10 cellular contexts compared by ENCODE assay signal in genomic region chr16:3029499-3030127, GRCh38. TPM values are rescaled to one million over a fixed set of nuclear protein-coding genes. Genes with fewer than 3 reads are reported as not detected.
A peak's percentile ranks its signal among the peaks of the same experiment; 100 is the strongest.
DNase-seq lines count a peak whose midpoint lies in the region; ATAC-seq, FAIRE-seq and TF ChIP-seq lines count a peak whose summit lies in the region.
"Had no signal": no experiment of that assay in that cellular context is flagged by ENCODE, and none has a peak within 500 bp of the region (broad histone marks: within the 10 kb centered on the region; RNA-seq: fewer than 3 reads in every experiment).

No MANE protein-coding gene starts in this region.

- no peaks in the 10 kb centered on the region for H3K4me1 Mint-ChIP-seq in Calu3 (ENCODE audit: low read depth, unreplicated experiment)

- intact Hi-C loops in Calu3 (cut with micrococcal nuclease; ENCODE audit: unreplicated experiment) (no loop called here), GM12878 (cut with micrococcal nuclease; ENCODE audit: unreplicated experiment) (no loop called here)

- POLR2A ChIA-PET in GM12878 (lab: Charles Lee): interaction anchor here (0.6 kb wide), 1 partner anchor 1972 kb away, joined by 3 read pairs; no protein-coding TSS in a partner anchor

- peaks cover 74% of the 10 kb centered on the region for H3K36me3 Mint-ChIP-seq in Calu3 (ENCODE audit: insufficient read depth, unreplicated experiment)

- RAD21 ChIA-PET in GM12878 (lab: Charles Lee; ENCODE audit: unreplicated experiment): interaction anchor here (6.5 kb wide), 1 partner anchor 26 kb away, joined by 94 read pairs; no protein-coding TSS in a partner anchor

- no peaks in the 10 kb centered on the region for H4K20me1 ChIP-seq in OCI-LY1 (ENCODE audit: insufficient read depth, low read length)
- 0 out of 2 replicates have a peak, but pooled peaks cover 3% of the 10 kb centered on the region for H4K20me1 ChIP-seq in GM12878 (ENCODE audit: control insufficient read depth, insufficient read depth)

- H2AK5ac ChIP-seq in neuronal stem cell (ENCODE audit: low read depth, low read length): peak overlapping the region; percentile 73

- H3K79me1 ChIP-seq in neuronal stem cell (ENCODE audit: low read depth, low read length): no peaks in the 10 kb centered on the region

- TF ChIP-seq POLR2A in GM12878 (IDR thresholded peaks at IDR 0.05; ENCODE audit: low read depth, low read length): peak; percentile 22; the same call in 1 of the 2 replicates

- ATAC-seq in GM12878: no peak

- H3K27ac ChIP-seq in OCI-LY1 (ENCODE audit: low read depth, low read length, poor library complexity, severe bottlenecking) (no peak overlapping the region), GM12878 (ENCODE audit: control insufficient read depth, insufficient read depth) (no peak overlapping the region), neuronal stem cell (replicated peaks; ENCODE audit: low read length) (no peak overlapping the region)
- H3K27ac ChIP-seq: brain microvascular endothelial cell had no signal

- SMC1A ChIA-PET in GM12878 (lab: Charles Lee; ENCODE audit: uncharacterized antibody, unreplicated experiment): interaction anchor here (1.6 to 10.1 kb wide), 4 partner anchors 13 to 102 kb away, joined by 3 to 91 read pairs (median 6); no protein-coding TSS in a partner anchor

- H3K18ac ChIP-seq in neuronal stem cell (ENCODE audit: low read length): no peak overlapping the region

- H3K79me2 ChIP-seq in OCI-LY1 (ENCODE audit: insufficient read depth, low read length) (no peaks in the 10 kb centered on the region), GM12878 (ENCODE audit: control insufficient read depth, insufficient read depth, low read length) (no peaks in the 10 kb centered on the region)

- H3K9me3 Mint-ChIP-seq in Calu3 (ENCODE audit: low read depth, unreplicated experiment): no peaks in the 10 kb centered on the region

- peak overlapping the region; percentile 21 for H3K27ac Mint-ChIP-seq in Calu3 (ENCODE audit: unreplicated experiment)

- H3F3A ChIP-seq in OCI-LY1 (ENCODE audit: insufficient read depth, low read length): no peaks in the 10 kb centered on the region

- H3K4me2 ChIP-seq in OCI-LY1 (ENCODE audit: low read length) (peak overlapping the region; percentile 16; the same call in 1 of the 2 replicates), GM12878 (ENCODE audit: control insufficient read depth, insufficient read depth) (no peak overlapping the region; the same call in 1 of the 2 replicates), neuronal stem cell (ENCODE audit: insufficient read depth, low read length, poor library complexity, severe bottlenecking) (no peak overlapping the region)

- no peak overlapping the region for H3K4me3 Mint-ChIP-seq in Calu3 (ENCODE audit: low read depth, unreplicated experiment)

- H3K4me3 ChIP-seq in OCI-LY1 (ENCODE audit: low read depth, low read length, poor library complexity, severe bottlenecking) (no peak overlapping the region), GM12878 (no peak overlapping the region), neuronal stem cell (ENCODE audit: low read length in 2 of 2) (no peak overlapping the region)

- H4K91ac ChIP-seq in neuronal stem cell (ENCODE audit: low read depth, low read length, poor library complexity): no peak overlapping the region

- H3K14ac ChIP-seq in neuronal stem cell (ENCODE audit: low read length): no peak overlapping the region

- H3K9me2 ChIP-seq in OCI-LY1 (ENCODE audit: low read depth, low read length): no peaks in the 10 kb centered on the region

- H2AFZ ChIP-seq in OCI-LY1 (ENCODE audit: low read length) (no peak overlapping the region), GM12878 (ENCODE audit: control insufficient read depth, low read depth, low read length) (no peak overlapping the region), neuronal stem cell (ENCODE audit: low read length) (no peak overlapping the region)

- peaks cover 4% of the 10 kb centered on the region for H3K4me1 ChIP-seq in OCI-LY1 (ENCODE audit: insufficient read depth, low read length, severe bottlenecking)
- H3K4me1 ChIP-seq in GM12878 (ENCODE audit: control insufficient read depth, insufficient read depth, low read length): peaks cover 6% of the 10 kb centered on the region
- peaks cover 3 to 5% of the 10 kb centered on the region in 2 donors for H3K4me1 ChIP-seq in neuronal stem cell (ENCODE audit: control insufficient read depth in 2 of 2, insufficient read depth in 1 of 2, low read depth in 1 of 2, low read length in 2 of 2)

- CTCF ChIA-PET in Calu3 (lab: Charles Lee) (interaction anchor here (0.8 to 0.9 kb wide), 2 partner anchors 100 to 120 kb away, joined by 4 to 7 read pairs; no protein-coding TSS in a partner anchor), GM12878 (lab: Yijun Ruan, JAX) (interaction anchor here (0.9 to 18.2 kb wide), 10 partner anchors 8 to 98 kb away, joined by 3 to 421 read pairs (median 23); no protein-coding TSS in a partner anchor)

- H3K9ac ChIP-seq in OCI-LY1 (ENCODE audit: low read length) (no peak overlapping the region), GM12878 (ENCODE audit: control insufficient read depth, insufficient read depth, low read length) (no peak overlapping the region), neuronal stem cell (ENCODE audit: low read depth, low read length, poor library complexity) (peak overlapping the region; percentile 67)

- no peak overlapping the region for H4K8ac ChIP-seq in neuronal stem cell (ENCODE audit: low read depth, low read length)

- H2BK12ac ChIP-seq in neuronal stem cell (ENCODE audit: low read length): peak overlapping the region; percentile 86

- H3K9me3 ChIP-seq in OCI-LY1 (ENCODE audit: low read length) (no peaks in the 10 kb centered on the region), GM12878 (replicated peaks; ENCODE audit: control insufficient read depth, insufficient read depth, low read length) (no peaks in the 10 kb centered on the region), neuronal stem cell (replicated peaks in 1 of 2; ENCODE audit: control insufficient read depth in 2 of 2, insufficient read depth in 1 of 2, low read depth in 1 of 2, low read length in 2 of 2) (no peaks in the 10 kb centered on the region)

- no peaks in the 10 kb centered on the region for H3K27me3 Mint-ChIP-seq in Calu3 (ENCODE audit: unreplicated experiment)

- no peak for FAIRE-seq in GM12878 (lab: Jason Lieb, UNC)

- H3K27me3 ChIP-seq in OCI-LY1 (ENCODE audit: insufficient read depth, low read length) (peaks cover 12% of the 10 kb centered on the region), GM12878 (replicated peaks in 1 of 2; ENCODE audit: control insufficient read depth in 2 of 2, insufficient read depth in 2 of 2, low read length in 1 of 2) (peaks cover 7 to 8% of the 10 kb centered on the region in 2 experiments), neuronal stem cell (ENCODE audit: control insufficient read depth in 3 of 3, insufficient read depth in 3 of 3, low read depth in 1 of 3, low read length in 3 of 3) (peaks cover 0 to 24% (median 8%) of the 10 kb centered on the region in 3 experiments)

- TF ChIP-seq CTCF in Calu3 (IDR thresholded peaks at IDR 0.05; ENCODE audit: unreplicated experiment) (no peak), OCI-LY1 (IDR thresholded peaks at IDR 0.05; ENCODE audit: low read length) (no peak), GM12878 (IDR thresholded peaks at IDR 0.05 in 2 of 3, conservative IDR thresholded peaks at IDR 0.05 in 1 of 3; ENCODE audit: control insufficient read depth in 2 of 3, extremely low read depth in 1 of 3, insufficient read depth in 1 of 3, low read depth in 3 of 3, low read length in 3 of 3) (no peak)

- TF ChIP-seq RAD21 in GM12878 (IDR thresholded peaks at IDR 0.05; ENCODE audit: insufficient read depth, low read depth, low read length): no peak

- in situ Hi-C loops in GM12878 (cut with MboI): no loop called here

- H2BK5ac ChIP-seq in neuronal stem cell (ENCODE audit: low read length): peak overlapping the region; percentile 67

- 11% methylated on average over 51 of the region's 55 CpGs for WGBS in GM12878 (ENCODE audit: insufficient coverage, insufficient replicate concordance, low lambda C conversion rate, missing lambda C conversion rate)
- WGBS in neuronal stem cell (ENCODE audit: extremely low coverage in 2 of 2, insufficient read length in 2 of 2, insufficient replicate concordance in 1 of 2), 2 donors: no CpG with 5 or more reads among the region's 55 CpGs

- no peak overlapping the region for H3K4ac ChIP-seq in neuronal stem cell (ENCODE audit: low read length)

- BruUV-seq in Calu3 (replicated peaks; lab: Mats Ljungman, UMichigan): no TSS peak
- BruUV-seq in GM12878 (replicated peaks; lab: Mats Ljungman, UMichigan): no TSS peak

- DNase-seq in Calu3 (no peak), GM12878 (ENCODE audit: low read depth, low spot score) (no peak), neuronal stem cell (ENCODE audit: low spot score) (no peak), middle frontal gyrus (ENCODE audit: extremely low spot score, low spot score) (no peak), Ammon's horn (ENCODE audit: low spot score) (no peak), NCI-H526 treated with DMSO at 0.1 percent for 48 hours (lab: John Stamatoyannopoulos, UW) (no peak), HuH-7.5 (ENCODE audit: low spot score) (no peak)
- DNase-seq: brain microvascular endothelial cell, SIG-M5 had no signal

- H3K36me3 ChIP-seq in OCI-LY1 (ENCODE audit: insufficient read depth, low read length): peaks cover 11% of the 10 kb centered on the region
- H3K36me3 ChIP-seq in GM12878 (ENCODE audit: control insufficient read depth in 2 of 2, insufficient read depth in 2 of 2, low read length in 1 of 2): peaks cover 4 to 7% of the 10 kb centered on the region in 2 experiments; a peak in 3 of 4 replicates
- H3K36me3 ChIP-seq in neuronal stem cell (replicated peaks in 1 of 2; ENCODE audit: control insufficient read depth in 2 of 2, insufficient read depth in 2 of 2, low read length in 2 of 2): peaks cover 9 to 26% of the 10 kb centered on the region in 2 donors

- no peak for TF ChIP-seq EP300 in GM12878 (IDR thresholded peaks at IDR 0.05; ENCODE audit: borderline replicate concordance in 1 of 2, control insufficient read depth in 1 of 2, low read depth in 2 of 2, low read length in 2 of 2)

- H3K23ac ChIP-seq in neuronal stem cell (ENCODE audit: low read depth, low read length, poor library complexity): no peak overlapping the region

- no peak overlapping the region for H2BK15ac ChIP-seq in neuronal stem cell (ENCODE audit: low read length)

- peak overlapping the region; percentile 2 for H2BK120ac ChIP-seq in neuronal stem cell (ENCODE audit: low read depth, low read length)

RNA-seq across cellular contexts. Expression of gene THOC6, which starts 5.8 kb away (rescaled TPM):
- total RNA-seq in Calu3 (2022): 50.8 and 54.4 TPM in 2 replicates
- total RNA-seq in GM12878 (2013; cell fraction: nucleolus; rRNA removed): 8.7 and 11.1 TPM in 2 replicates
- 21.6 and 28.5 TPM in 2 replicates for total RNA-seq in GM12878 (2014; rRNA removed)
- 15.1 and 15.9 TPM in 2 replicates for total RNA-seq in GM12878 (2014; rRNA removed; fragmentation: Illumina TruSeq; extraction: Trizol)
- total RNA-seq in GM12878 (2021): 31.6 and 33.1 TPM in 2 replicates
- 12.2 TPM for polyA plus RNA-seq in GM12878 (2011; ENCODE audit: low read depth)
- polyA plus RNA-seq in GM12878 (2011; rRNA removed): 15.5 and 27.3 TPM in 2 replicates
- polyA plus RNA-seq in GM12878 (2011; cell fraction: cytosol; rRNA removed): 46.8 and 56.3 TPM in 2 replicates
- polyA plus RNA-seq in GM12878 (2011; cell fraction: nucleus; rRNA removed): 79.2 and 92.0 TPM in 2 replicates
- 21.6 and 22.1 TPM in 2 replicates for polyA plus RNA-seq in GM12878 (2012)
- polyA plus RNA-seq in GM12878 (2014; fragmentation: Illumina TruSeq; extraction: Trizol): 4.8 and 14.3 TPM in 2 replicates
- 1 to 10 TPM; 1.0 to 2.4 TPM for polyA plus RNA-seq in GM12878 (2014; fragmentation: Nextera tagmentation; extraction: Ambion mirVana)
- 31.7 and 35.2 TPM in 2 replicates for polyA plus RNA-seq in GM12878 (2014; rRNA removed)
- polyA plus RNA-seq in GM12878 (2016; fragmentation: Nextera tagmentation; extraction: Ambion mirVana): 10 to 100 TPM; 53.7 to 54.4 TPM
- 24.2 and 39.7 TPM in 2 replicates for polyA minus RNA-seq in GM12878 (2011; rRNA and poly(A)+ RNA removed)
- polyA minus RNA-seq in GM12878 (2011; cell fraction: cytosol; rRNA and poly(A)+ RNA removed): 15.9 and 22.9 TPM in 2 replicates
- 12.2 and 14.4 TPM in 2 replicates for polyA minus RNA-seq in GM12878 (2011; cell fraction: nucleus; rRNA and poly(A)+ RNA removed)
- polyA plus RNA-seq in neuronal stem cell (2013, experiment 1 of 2): 24.2 TPM
- polyA plus RNA-seq in neuronal stem cell (2013, experiment 2 of 2): 23.0 TPM

RNA-seq across cellular contexts. Expression of gene HCFC1R1, which starts 5.9 kb away (rescaled TPM):
- 61.1 and 75.4 TPM in 2 replicates for total RNA-seq in Calu3 (2022)
- total RNA-seq in GM12878 (2013; cell fraction: nucleolus; rRNA removed): 2.1 and 4.9 TPM in 2 replicates
- total RNA-seq in GM12878 (2014; rRNA removed): 35.9 and 40.7 TPM in 2 replicates
- 13.7 and 14.6 TPM in 2 replicates for total RNA-seq in GM12878 (2014; rRNA removed; fragmentation: Illumina TruSeq; extraction: Trizol)
- 26.6 and 31.7 TPM in 2 replicates for total RNA-seq in GM12878 (2021)
- 19.7 TPM for polyA plus RNA-seq in GM12878 (2011; ENCODE audit: low read depth)
- polyA plus RNA-seq in GM12878 (2011; rRNA removed): 6.8 and 14.3 TPM in 2 replicates
- 32.2 and 43.9 TPM in 2 replicates for polyA plus RNA-seq in GM12878 (2011; cell fraction: cytosol; rRNA removed)
- polyA plus RNA-seq in GM12878 (2011; cell fraction: nucleus; rRNA removed): 23.6 and 24.4 TPM in 2 replicates
- 32.7 and 35.7 TPM in 2 replicates for polyA plus RNA-seq in GM12878 (2012)
- 4.8 and 11.5 TPM in 2 replicates for polyA plus RNA-seq in GM12878 (2014; fragmentation: Illumina TruSeq; extraction: Trizol)
- polyA plus RNA-seq in GM12878 (2014; fragmentation: Nextera tagmentation; extraction: Ambion mirVana): 10 to 100 TPM in 1 of 2 experiments, 1 to 10 TPM in 1; 2.8 to 10.2 TPM
- 41.9 and 48.1 TPM in 2 replicates for polyA plus RNA-seq in GM12878 (2014; rRNA removed)
- 10 to 100 TPM; 31.4 to 42.5 TPM for polyA plus RNA-seq in GM12878 (2016; fragmentation: Nextera tagmentation; extraction: Ambion mirVana)
- 3.3 and 14.3 TPM in 2 replicates for polyA minus RNA-seq in GM12878 (2011; rRNA and poly(A)+ RNA removed)
- 14.7 and 14.8 TPM in 2 replicates for polyA minus RNA-seq in GM12878 (2011; cell fraction: cytosol; rRNA and poly(A)+ RNA removed)
- polyA minus RNA-seq in GM12878 (2011; cell fraction: nucleus; rRNA and poly(A)+ RNA removed): 3.3 and 5.1 TPM in 2 replicates
- polyA plus RNA-seq in neuronal stem cell (2013, experiment 1 of 2): 113 TPM
- polyA plus RNA-seq in neuronal stem cell (2013, experiment 2 of 2): 117 TPM

RNA-seq across cellular contexts. Expression of gene BICDL2, which starts 7.1 kb away (rescaled TPM):
- total RNA-seq in Calu3 (2022): 59.4 and 70.9 TPM in 2 replicates
- total RNA-seq in GM12878 (2013; cell fraction: nucleolus; rRNA removed): not detected in 2 replicates
- not detected in 2 replicates for total RNA-seq in GM12878 (2014; rRNA removed)
- total RNA-seq in GM12878 (2014; rRNA removed; fragmentation: Illumina TruSeq; extraction: Trizol): not detected in 2 replicates
- total RNA-seq in GM12878 (2021): not detected in 2 replicates
- 0.14 TPM for polyA plus RNA-seq in GM12878 (2011; ENCODE audit: low read depth)
- polyA plus RNA-seq in GM12878 (2011; rRNA removed): not detected in 2 replicates
- 0.01 TPM in 1 of 2 replicates, not detected in the other for polyA plus RNA-seq in GM12878 (2011; cell fraction: cytosol; rRNA removed)
- not detected in 2 replicates for polyA plus RNA-seq in GM12878 (2011; cell fraction: nucleus; rRNA removed)
- polyA plus RNA-seq in GM12878 (2012): 0.20 and 0.36 TPM in 2 replicates
- polyA plus RNA-seq in GM12878 (2014; fragmentation: Illumina TruSeq; extraction: Trizol): not detected in 2 replicates
- not detected for polyA plus RNA-seq in GM12878 (2014; fragmentation: Nextera tagmentation; extraction: Ambion mirVana)
- not detected in 2 replicates for polyA plus RNA-seq in GM12878 (2014; rRNA removed)
- polyA plus RNA-seq in GM12878 (2016; fragmentation: Nextera tagmentation; extraction: Ambion mirVana): not detected
- polyA minus RNA-seq in GM12878 (2011; rRNA and poly(A)+ RNA removed): not detected in 2 replicates
- not detected in 2 replicates for polyA minus RNA-seq in GM12878 (2011; cell fraction: cytosol; rRNA and poly(A)+ RNA removed)
- not detected in 2 replicates for polyA minus RNA-seq in GM12878 (2011; cell fraction: nucleus; rRNA and poly(A)+ RNA removed)
- not detected for polyA plus RNA-seq in neuronal stem cell (2013, experiment 1 of 2)
- polyA plus RNA-seq in neuronal stem cell (2013, experiment 2 of 2): not detected

RNA-seq across cellular contexts. Expression of gene TNFRSF12A, which starts 9.4 kb away (rescaled TPM):
- 478 and 509 TPM in 2 replicates for total RNA-seq in Calu3 (2022)
- 0.98 TPM in 1 of 2 replicates, not detected in the other for total RNA-seq in GM12878 (2013; cell fraction: nucleolus; rRNA removed)
- 0.44 and 1.4 TPM in 2 replicates for total RNA-seq in GM12878 (2014; rRNA removed)
- 0.28 and 0.67 TPM in 2 replicates for total RNA-seq in GM12878 (2014; rRNA removed; fragmentation: Illumina TruSeq; extraction: Trizol)
- 0.58 and 0.90 TPM in 2 replicates for total RNA-seq in GM12878 (2021)
- not detected for polyA plus RNA-seq in GM12878 (2011; ENCODE audit: low read depth)
- 0.62 and 1.0 TPM in 2 replicates for polyA plus RNA-seq in GM12878 (2011; rRNA removed)
- 1.2 and 1.6 TPM in 2 replicates for polyA plus RNA-seq in GM12878 (2011; cell fraction: cytosol; rRNA removed)
- 2.9 and 3.5 TPM in 2 replicates for polyA plus RNA-seq in GM12878 (2011; cell fraction: nucleus; rRNA removed)
- polyA plus RNA-seq in GM12878 (2012): 0.24 and 0.45 TPM in 2 replicates
- polyA plus RNA-seq in GM12878 (2014; fragmentation: Illumina TruSeq; extraction: Trizol): 0.35 TPM in 1 of 2 replicates, not detected in the other
- not detected for polyA plus RNA-seq in GM12878 (2014; fragmentation: Nextera tagmentation; extraction: Ambion mirVana)
- polyA plus RNA-seq in GM12878 (2014; rRNA removed): 0.67 and 1.7 TPM in 2 replicates
- 1 to 10 TPM; 1.5 TPM for polyA plus RNA-seq in GM12878 (2016; fragmentation: Nextera tagmentation; extraction: Ambion mirVana)
- 0.51 and 1.6 TPM in 2 replicates for polyA minus RNA-seq in GM12878 (2011; rRNA and poly(A)+ RNA removed)
- polyA minus RNA-seq in GM12878 (2011; cell fraction: cytosol; rRNA and poly(A)+ RNA removed): 2.8 and 3.5 TPM in 2 replicates
- 2.3 and 2.5 TPM in 2 replicates for polyA minus RNA-seq in GM12878 (2011; cell fraction: nucleus; rRNA and poly(A)+ RNA removed)
- 10.4 TPM for polyA plus RNA-seq in neuronal stem cell (2013, experiment 1 of 2)
- 10.2 TPM for polyA plus RNA-seq in neuronal stem cell (2013, experiment 2 of 2)

RNA-seq across cellular contexts. Expression of gene CLDN6, which starts 11.6 kb away (rescaled TPM):
- 1.2 and 2.1 TPM in 2 replicates for total RNA-seq in Calu3 (2022)
- total RNA-seq in GM12878 (2013; cell fraction: nucleolus; rRNA removed): not detected in 2 replicates
- not detected in 2 replicates for total RNA-seq in GM12878 (2014; rRNA removed)
- not detected in 2 replicates for total RNA-seq in GM12878 (2014; rRNA removed; fragmentation: Illumina TruSeq; extraction: Trizol)
- total RNA-seq in GM12878 (2021): 0.26 and 0.61 TPM in 2 replicates
- not detected for polyA plus RNA-seq in GM12878 (2011; ENCODE audit: low read depth)
- polyA plus RNA-seq in GM12878 (2011; rRNA removed): not detected in 2 replicates
- 0.13 TPM in 1 of 2 replicates, not detected in the other for polyA plus RNA-seq in GM12878 (2011; cell fraction: cytosol; rRNA removed)
- not detected in 2 replicates for polyA plus RNA-seq in GM12878 (2011; cell fraction: nucleus; rRNA removed)
- not detected in 2 replicates for polyA plus RNA-seq in GM12878 (2012)
- not detected in 2 replicates for polyA plus RNA-seq in GM12878 (2014; fragmentation: Illumina TruSeq; extraction: Trizol)
- not detected for polyA plus RNA-seq in GM12878 (2014; fragmentation: Nextera tagmentation; extraction: Ambion mirVana)
- not detected in 2 replicates for polyA plus RNA-seq in GM12878 (2014; rRNA removed)
- polyA plus RNA-seq in GM12878 (2016; fragmentation: Nextera tagmentation; extraction: Ambion mirVana): under 1 TPM; 0.15 to 0.23 TPM
- not detected in 2 replicates for polyA minus RNA-seq in GM12878 (2011; rRNA and poly(A)+ RNA removed)
- polyA minus RNA-seq in GM12878 (2011; cell fraction: cytosol; rRNA and poly(A)+ RNA removed): not detected in 2 replicates
- not detected in 2 replicates for polyA minus RNA-seq in GM12878 (2011; cell fraction: nucleus; rRNA and poly(A)+ RNA removed)
- 14.1 TPM for polyA plus RNA-seq in neuronal stem cell (2013, experiment 1 of 2)
- 14.2 TPM for polyA plus RNA-seq in neuronal stem cell (2013, experiment 2 of 2)

Comparison
In these comparisons a context has a peak if more than half of its experiments do, and no peak if none do; other contexts are left out.
1. RNA of gene BICDL2, which starts 7.1 kb away (total RNA-seq): 59.4 to 70.9 TPM in Calu3; not detected in GM12878; every median in the first group is over 10 times any median in the second.